Comparison of ENCODE assay signal across 28 cellular contexts in the genomic region with DNA sequence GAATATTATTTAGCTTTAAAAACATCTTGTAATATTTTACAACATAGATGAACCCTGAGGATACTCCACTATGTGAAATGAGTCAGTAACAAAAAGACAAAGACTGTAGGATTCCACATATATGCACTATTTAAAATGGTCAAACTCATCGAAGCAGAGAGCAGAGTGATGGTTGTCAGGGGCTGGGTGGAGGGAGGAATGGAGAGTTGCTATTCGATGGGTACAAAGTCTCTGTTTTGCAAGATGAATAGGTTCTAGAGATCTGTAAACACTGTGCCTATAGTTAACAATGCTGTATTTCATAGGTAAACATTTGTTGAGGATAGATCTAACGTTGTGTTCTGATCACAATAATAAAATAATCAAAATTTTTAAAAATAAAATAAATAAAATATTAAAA.
"Had no signal": no experiment of that assay in that cellular context is flagged by ENCODE, and none has a peak within 500 bp of the region (broad histone marks: within the 10 kb centered on the region; RNA-seq: fewer than 3 reads in every experiment).

No MANE protein-coding gene starts in this region.

- H3K36me3 ChIP-seq: left lung, lower lobe of right lung, ovary, prostate gland, sigmoid colon, tibial nerve, uterus had no signal

- H3K9me3 ChIP-seq: left lung, lower lobe of right lung, ovary, prostate gland, sigmoid colon, tibial nerve, uterus had no signal

- H3K36me3 Mint-ChIP-seq: naive thymus-derived CD4-positive, alpha-beta T cell; natural killer cell treated with Interleukin-12 subunit alpha and Interleukin-12 subunit beta and Interleukin-15 and Interleukin-18, amount 100 ng/mL, for 72 hours; stimulated activated memory B cell treated with anti-CD40 and anti-IgM and Interleukin-4, amounts not matched to agents 10 μg/mL and 1 μg/mL and 100 μg/mL, for 72 hours; type B pancreatic cell had no signal

- H3K27ac Mint-ChIP-seq: naive thymus-derived CD4-positive, alpha-beta T cell; natural killer cell treated with Interleukin-12 subunit alpha and Interleukin-12 subunit beta and Interleukin-15 and Interleukin-18, amount 100 ng/mL, for 72 hours; stimulated activated memory B cell treated with anti-CD40 and anti-IgM and Interleukin-4, amounts not matched to agents 10 μg/mL and 1 μg/mL and 100 μg/mL, for 72 hours; stimulated activated naive CD8-positive, alpha-beta T cell treated with anti-CD3 and anti-CD28 coated beads, Interleukin-15, amount 100 ng/mL, for 72 hours; type B pancreatic cell had no signal

- H3K4me1 ChIP-seq: left lung, lower lobe of right lung, prostate gland, sigmoid colon, tibial nerve, uterus had no signal

- H3K27me3 ChIP-seq: hepatocyte, left lung, ovary, sigmoid colon, tibial nerve, uterus had no signal

- H3K9me3 Mint-ChIP-seq: stimulated activated memory B cell treated with anti-CD40 and anti-IgM and Interleukin-4, amounts not matched to agents 10 μg/mL and 1 μg/mL and 100 μg/mL, for 72 hours; stimulated activated naive CD8-positive, alpha-beta T cell treated with anti-CD3 and anti-CD28 coated beads, Interleukin-15, amount 100 ng/mL, for 72 hours; type B pancreatic cell had no signal

- H3K4me1 Mint-ChIP-seq: naive thymus-derived CD4-positive, alpha-beta T cell; stimulated activated memory B cell treated with anti-CD40 and anti-IgM and Interleukin-4, amounts not matched to agents 10 μg/mL and 1 μg/mL and 100 μg/mL, for 72 hours; stimulated activated naive CD8-positive, alpha-beta T cell treated with anti-CD3 and anti-CD28 coated beads, Interleukin-15, amount 100 ng/mL, for 72 hours had no signal

- DNase-seq: kidney glomerular epithelial cell; left cardiac atrium; left lung; lower lobe of right lung; mesendoderm; midbrain; mucosa of descending colon; naive thymus-derived CD4-positive, alpha-beta T cell; ovary; posterior cingulate gyrus; retina; right cardiac atrium; sigmoid colon; stimulated activated CD4-positive, alpha-beta T cell treated with anti-CD3 and anti-CD28 coated beads, Interleukin-1b, Interleukin-23, amount 100 ng/mL, for 48 hours; stimulated activated CD4-positive, alpha-beta T cell treated with anti-CD3 and anti-CD28 coated beads, Interleukin-2, amount 100 ng/mL, for 48 hours; stimulated activated CD4-positive, alpha-beta T cell treated with anti-CD3 and anti-CD28 coated beads, Interleukin-4, amount 100 ng/mL, for 4 hours; stimulated activated CD8-positive, alpha-beta memory T cell treated with anti-CD3 and anti-CD28 coated beads, Interleukin-4, amount 100 ng/mL, for 48 hours; stimulated activated naive CD4-positive, alpha-beta T cell treated with Interleukin-2 at 50 U/mL for 16 hours; stimulated activated naive CD8-positive, alpha-beta T cell treated with anti-CD3 and anti-CD28 coated beads, Interleukin-15, amount 100 ng/mL, for 72 hours; substantia nigra; uterus had no signal

- H3K27me3 Mint-ChIP-seq: naive thymus-derived CD4-positive, alpha-beta T cell; natural killer cell treated with Interleukin-12 subunit alpha and Interleukin-12 subunit beta and Interleukin-15 and Interleukin-18, amount 100 ng/mL, for 72 hours; stimulated activated memory B cell treated with anti-CD40 and anti-IgM and Interleukin-4, amounts not matched to agents 10 μg/mL and 1 μg/mL and 100 μg/mL, for 72 hours; stimulated activated naive CD8-positive, alpha-beta T cell treated with anti-CD3 and anti-CD28 coated beads, Interleukin-15, amount 100 ng/mL, for 72 hours; type B pancreatic cell had no signal

- H3K4me3 Mint-ChIP-seq: naive thymus-derived CD4-positive, alpha-beta T cell; natural killer cell treated with Interleukin-12 subunit alpha and Interleukin-12 subunit beta and Interleukin-15 and Interleukin-18, amount 100 ng/mL, for 72 hours; stimulated activated memory B cell treated with anti-CD40 and anti-IgM and Interleukin-4, amounts not matched to agents 10 μg/mL and 1 μg/mL and 100 μg/mL, for 72 hours; stimulated activated naive CD8-positive, alpha-beta T cell treated with anti-CD3 and anti-CD28 coated beads, Interleukin-15, amount 100 ng/mL, for 72 hours; type B pancreatic cell had no signal

- H3K4me3 ChIP-seq: hepatocyte, left lung, lower lobe of right lung, mucosa of descending colon, ovary, prostate gland, sigmoid colon, smooth muscle cell, tibial nerve, uterus had no signal
